Comparison of ENCODE assay signal across 8 cellular contexts in genomic region chr4:140326395-140326993, GRCh38. TPM values are rescaled to one million over a fixed set of nuclear protein-coding genes. Genes with fewer than 3 reads are reported as not detected.
DNase-seq lines count a peak whose midpoint lies in the region; ATAC-seq, FAIRE-seq and TF ChIP-seq lines count a peak whose summit lies in the region.

No MANE protein-coding gene starts in this region.

- TF ChIP-seq POLR2A in GM12878 (IDR thresholded peaks at IDR 0.05; ENCODE audit: low read depth, low read length), result no peak

- DNase-seq in GDM1 (lab: John Stamatoyannopoulos, UW) (peak; percentile 15), NAMALWA (ENCODE audit: low spot score) (peak; percentile 54), GM12878 (ENCODE audit: low read depth, low spot score) (no peak), iris pigment epithelial cell (ENCODE audit: low read depth) (peak; percentile 58), type B pancreatic cell (ENCODE audit: extremely low spot score, unreplicated experiment) (no peak)
- no peak for DNase-seq in CD8-positive, alpha-beta memory T cell

- in situ Hi-C loops in GM12878 (cut with MboI), result no loop called here

- POLR2A ChIA-PET in GM12878 (lab: Charles Lee), result no interaction called here
- POLR2A ChIA-PET in CD8-positive, alpha-beta memory T cell (lab: Charles Lee), result no interaction called here

- RAD21 ChIA-PET in GM12878 (lab: Charles Lee; ENCODE audit: unreplicated experiment), result no interaction called here

- no peak overlapping the region for H3K27ac Mint-ChIP-seq in type B pancreatic cell
- no peak overlapping the region for H3K27ac Mint-ChIP-seq in CD8-positive, alpha-beta memory T cell

- peak; percentile 32 to 37 (median 35); a peak in 4 of 6 replicates for TF ChIP-seq CTCF in GM12878 (IDR thresholded peaks at IDR 0.05 in 2 of 3, conservative IDR thresholded peaks at IDR 0.05 in 1 of 3; ENCODE audit: control insufficient read depth in 2 of 3, extremely low read depth in 1 of 3, insufficient read depth in 1 of 3, low read depth in 3 of 3, low read length in 3 of 3)
- peak; percentile 75 for TF ChIP-seq CTCF in type B pancreatic cell (conservative IDR thresholded peaks at IDR 0.05)

- ATAC-seq in GM12878 (peak; percentile 69), GM21381 (IDR thresholded peaks at IDR 0.05; ENCODE audit: unreplicated experiment) (no peak), GM21360 (IDR thresholded peaks at IDR 0.05; ENCODE audit: unreplicated experiment) (no peak)

- 25% methylated on average over 2 of the region's 2 CpGs for WGBS in GM12878 (ENCODE audit: insufficient coverage, insufficient replicate concordance, low lambda C conversion rate, missing lambda C conversion rate)

- H3K27ac ChIP-seq in GM12878 (ENCODE audit: control insufficient read depth, insufficient read depth), result no peak overlapping the region
- H3K27ac ChIP-seq in CD8-positive, alpha-beta memory T cell (ENCODE audit: low read depth, low read length), result no peak overlapping the region

- FAIRE-seq in GM12878 (lab: Jason Lieb, UNC), result no peak

- H3K4me1 ChIP-seq in GM12878 (ENCODE audit: control insufficient read depth, insufficient read depth, low read length), result no peaks in the 10 kb centered on the region
- H3K4me1 ChIP-seq in CD8-positive, alpha-beta memory T cell (ENCODE audit: insufficient read depth, low read length), result no peaks in the 10 kb centered on the region

- H3K9me3 Mint-ChIP-seq in type B pancreatic cell, result peaks cover under 1% of the 10 kb centered on the region
- H3K9me3 Mint-ChIP-seq in CD8-positive, alpha-beta memory T cell, result no peaks in the 10 kb centered on the region

- H2AFZ ChIP-seq in GM12878 (ENCODE audit: control insufficient read depth, low read depth, low read length), result no peak overlapping the region

- no peak overlapping the region for H3K4me3 ChIP-seq in GM12878
- no peak overlapping the region for H3K4me3 ChIP-seq in CD8-positive, alpha-beta memory T cell (ENCODE audit: low read length)

- peaks cover 3% of the 10 kb centered on the region for H3K4me1 Mint-ChIP-seq in type B pancreatic cell (ENCODE audit: unreplicated experiment)
- no peaks in the 10 kb centered on the region for H3K4me1 Mint-ChIP-seq in CD8-positive, alpha-beta memory T cell

- no TSS peak for BruUV-seq in GM12878 (replicated peaks; lab: Mats Ljungman, UMichigan)

- H3K79me2 ChIP-seq in GM12878 (ENCODE audit: control insufficient read depth, insufficient read depth, low read length), result no peaks in the 10 kb centered on the region

- intact Hi-C loops in GM12878 (cut with micrococcal nuclease; ENCODE audit: unreplicated experiment), result no loop called here

- no peaks in the 10 kb centered on the region for H3K36me3 ChIP-seq in GM12878 (ENCODE audit: control insufficient read depth in 2 of 2, insufficient read depth in 2 of 2, low read length in 1 of 2)
- H3K36me3 ChIP-seq in CD8-positive, alpha-beta memory T cell (ENCODE audit: insufficient read depth, low read length), result no peaks in the 10 kb centered on the region

- H3K36me3 Mint-ChIP-seq in type B pancreatic cell, result no peaks in the 10 kb centered on the region
- H3K36me3 Mint-ChIP-seq in CD8-positive, alpha-beta memory T cell, result no peaks in the 10 kb centered on the region

- TF ChIP-seq EP300 in GM12878 (IDR thresholded peaks at IDR 0.05; ENCODE audit: borderline replicate concordance in 1 of 2, control insufficient read depth in 1 of 2, low read depth in 2 of 2, low read length in 2 of 2), result no peak

- TF ChIP-seq RAD21 in GM12878 (IDR thresholded peaks at IDR 0.05; ENCODE audit: insufficient read depth, low read depth, low read length), result peak; percentile 46

- SMC1A ChIA-PET in GM12878 (lab: Charles Lee; ENCODE audit: uncharacterized antibody, unreplicated experiment), result interaction anchor here (0.5 to 0.6 kb wide), 2 partner anchors 322 to 917 kb away, joined by 3 read pairs; no protein-coding TSS in a partner anchor

- CTCF ChIA-PET in GM12878 (lab: Yijun Ruan, JAX), result interaction anchor here (1.2 kb wide), 1 partner anchor 723 kb away, joined by 5 read pairs; no protein-coding TSS in a partner anchor
- CTCF ChIA-PET in CD8-positive, alpha-beta memory T cell (lab: Charles Lee), result no interaction called here

- no peaks in the 10 kb centered on the region for H4K20me1 ChIP-seq in GM12878 (ENCODE audit: control insufficient read depth, insufficient read depth)

- H3K27me3 Mint-ChIP-seq in type B pancreatic cell, result no peaks in the 10 kb centered on the region
- peaks cover 2 to 16% of the 10 kb centered on the region in 2 donors for H3K27me3 Mint-ChIP-seq in CD8-positive, alpha-beta memory T cell

- no peak overlapping the region for H3K4me3 Mint-ChIP-seq in type B pancreatic cell
- H3K4me3 Mint-ChIP-seq in CD8-positive, alpha-beta memory T cell, result no peak overlapping the region

- no peak overlapping the region for H3K4me2 ChIP-seq in GM12878 (ENCODE audit: control insufficient read depth, insufficient read depth)

- no peak overlapping the region for H3K9ac ChIP-seq in GM12878 (ENCODE audit: control insufficient read depth, insufficient read depth, low read length)

- no peaks in the 10 kb centered on the region for H3K9me3 ChIP-seq in GM12878 (replicated peaks; ENCODE audit: control insufficient read depth, insufficient read depth, low read length)
- no peaks in the 10 kb centered on the region for H3K9me3 ChIP-seq in CD8-positive, alpha-beta memory T cell (ENCODE audit: low read length)

- no peaks in the 10 kb centered on the region for H3K27me3 ChIP-seq in GM12878 (replicated peaks in 1 of 2; ENCODE audit: control insufficient read depth in 2 of 2, insufficient read depth in 2 of 2, low read length in 1 of 2)
- H3K27me3 ChIP-seq in CD8-positive, alpha-beta memory T cell (ENCODE audit: insufficient read depth, low read length, poor library complexity, severe bottlenecking), result no peaks in the 10 kb centered on the region

TF ChIP-seq in GM12878, 131 proteins besides CTCF, POLR2A, EP300 and RAD21 (continues in another document):
- no peak for TF ChIP-seq ATF2 (IDR thresholded peaks at IDR 0.05; ENCODE audit: low read length)
- TF ChIP-seq SIX5 (IDR thresholded peaks at IDR 0.05; ENCODE audit: low read depth, low read length, severe bottlenecking), result no peak
- TF ChIP-seq HCFC1 (IDR thresholded peaks at IDR 0.05; ENCODE audit: low read length), result no peak
- no peak for TF ChIP-seq ZNF207 (IDR thresholded peaks at IDR 0.05; ENCODE audit: borderline replicate concordance)
- TF ChIP-seq NR2F1 (conservative IDR thresholded peaks at IDR 0.05), result no peak
- no peak for TF ChIP-seq ZBTB11 (CRISPR knock-in tag; IDR thresholded peaks at IDR 0.05)
- TF ChIP-seq TCF7 (IDR thresholded peaks at IDR 0.05; ENCODE audit: borderline replicate concordance), result no peak

RNA-seq across cellular contexts. Expression of gene SCOC, which starts 47.0 kb away (rescaled TPM):
- 12.3 and 14.4 TPM in 2 replicates for total RNA-seq in GM12878 (2013; cell fraction: nucleolus; rRNA removed)
- total RNA-seq in GM12878 (2014; rRNA removed) (28.2 and 40.6 TPM in 2 replicates), GM12878 (2014; rRNA removed; fragmentation: Illumina TruSeq; extraction: Trizol) (49.3 and 51.9 TPM in 2 replicates), GM12878 (2021) (38.3 and 39.3 TPM in 2 replicates), type B pancreatic cell (ENCODE audit: low replicate concordance) (51.4 and 58.0 TPM in 2 replicates)
- 14.8 TPM for polyA plus RNA-seq in GM12878 (2011; ENCODE audit: low read depth)
- polyA plus RNA-seq in GM12878 (2011; rRNA removed) (50.8 and 99.7 TPM in 2 replicates), GM12878 (2014; fragmentation: Illumina TruSeq; extraction: Trizol) (57.2 and 82.5 TPM in 2 replicates), GM12878 (2014; fragmentation: Nextera tagmentation; extraction: Ambion mirVana) (100 to 1,000 TPM; 118 to 154 TPM), GM12878 (2014; rRNA removed) (24.2 and 38.0 TPM in 2 replicates), GM12878 (2016; fragmentation: Nextera tagmentation; extraction: Ambion mirVana) (100 to 1,000 TPM in 1 of 2 experiments, 10 to 100 TPM in 1; 92.5 to 106 TPM)
- 9.1 and 9.9 TPM in 2 replicates for polyA plus RNA-seq in GM12878 (2011; cell fraction: cytosol; rRNA removed)
- polyA plus RNA-seq in GM12878 (2011; cell fraction: nucleus; rRNA removed), result 8.6 and 8.7 TPM in 2 replicates
- polyA plus RNA-seq in GM12878 (2012), result 23.9 and 36.6 TPM in 2 replicates
- 6.3 and 12.5 TPM in 2 replicates for polyA minus RNA-seq in GM12878 (2011; rRNA and poly(A)+ RNA removed)
- 7.9 and 8.8 TPM in 2 replicates for polyA minus RNA-seq in GM12878 (2011; cell fraction: cytosol; rRNA and poly(A)+ RNA removed)
- polyA minus RNA-seq in GM12878 (2011; cell fraction: nucleus; rRNA and poly(A)+ RNA removed), result 17.0 and 24.6 TPM in 2 replicates
- 10 to 100 TPM; 39.6 to 40.8 TPM for total RNA-seq in CD8-positive, alpha-beta memory T cell
- polyA plus RNA-seq in CD8-positive, alpha-beta memory T cell, result 35.4 TPM

Comparison
In these comparisons a context has a peak if more than half of its experiments do, and no peak if none do; other contexts are left out.
1. DNase-seq: peak in GDM1 (single experiment), NAMALWA (single experiment) and iris pigment epithelial cell (single experiment); none in GM12878 (single experiment), type B pancreatic cell (single experiment) and CD8-positive, alpha-beta memory T cell (0 of 5).